In genomic region chr22:38870791-38871359, GRCh38 we compare ENCODE assay signal across 8 cellular contexts. TPM values are rescaled to one million over a fixed set of nuclear protein-coding genes. Genes with fewer than 3 reads are reported as not detected.
DNase-seq lines count a peak whose midpoint lies in the region; ATAC-seq and TF ChIP-seq lines count a peak whose summit lies in the region.

No MANE protein-coding gene starts in this region.

- H3K27me3 ChIP-seq in mesenchymal stem cell (ENCODE audit: control insufficient read depth in 1 of 2, insufficient read depth in 1 of 2, low read length in 2 of 2) (peaks cover 5 to 11% of the 10 kb centered on the region in 2 experiments), upper lobe of right lung (no peaks in the 10 kb centered on the region)

- H3K23ac ChIP-seq in mesenchymal stem cell (ENCODE audit: low read length in 2 of 2) = no peak overlapping the region

- H3K9me3 ChIP-seq in mesenchymal stem cell (ENCODE audit: control insufficient read depth, low read length) (no peaks in the 10 kb centered on the region), upper lobe of right lung (no peaks in the 10 kb centered on the region)

- H3K4ac ChIP-seq in mesenchymal stem cell (ENCODE audit: low read depth in 1 of 2, low read length in 2 of 2) = peak overlapping the region in 1 of 2 experiments; percentile 40

- no peak overlapping the region for H2AFZ ChIP-seq in mesenchymal stem cell (ENCODE audit: low read depth, low read length)

- TF ChIP-seq CTCF in brain (conservative IDR thresholded peaks at IDR 0.05) = no peak
- no peak for TF ChIP-seq CTCF in upper lobe of right lung (IDR thresholded peaks at IDR 0.05)
- no peak for TF ChIP-seq CTCF in GM13976 (IDR thresholded peaks at IDR 0.05; ENCODE audit: borderline replicate concordance, control extremely low read depth, extremely low read depth, insufficient read depth, missing control alignments)

- CTCF ChIA-PET in activated naive CD4-positive, alpha-beta T cell treated with anti-CD3 and anti-CD28 coated beads for 36 hours (lab: Charles Lee) = interaction anchor here (0.6 to 3.9 kb wide), 30 partner anchors 10 to 448 kb away, joined by 3 to 51 read pairs (median 5); partner anchors contain the start of genes APOBEC3B, NPTXR and RPL3

- H3K4me3 Mint-ChIP-seq in activated naive CD4-positive, alpha-beta T cell treated with anti-CD3 and anti-CD28 coated beads for 36 hours = peak overlapping the region; percentile 96
- H3K4me3 Mint-ChIP-seq in brain = peak overlapping the region; percentile 92 to 97 (median 93)

- H3K79me1 ChIP-seq in mesenchymal stem cell (replicated peaks; ENCODE audit: low read length, poor library complexity, severe bottlenecking) = peaks cover 31% of the 10 kb centered on the region

- peaks cover 29% of the 10 kb centered on the region for H3K36me3 Mint-ChIP-seq in activated naive CD4-positive, alpha-beta T cell treated with anti-CD3 and anti-CD28 coated beads for 36 hours (ENCODE audit: low read depth)
- peaks cover 7% of the 10 kb centered on the region for H3K36me3 Mint-ChIP-seq in brain

- in situ Hi-C loops in GM13976 (cut with MboI; ENCODE audit: low sequenced_read_pairs, unreplicated experiment) = loop anchor here (10.0 kb wide), 2 partner anchors 124 to 254 kb away; no protein-coding TSS in a partner anchor

- H2BK5ac ChIP-seq in mesenchymal stem cell (ENCODE audit: low read depth, low read length, poor library complexity, severe bottlenecking) = no peak overlapping the region

- H3K4me1 Mint-ChIP-seq in activated naive CD4-positive, alpha-beta T cell treated with anti-CD3 and anti-CD28 coated beads for 36 hours (ENCODE audit: low read depth) = peaks cover 63% of the 10 kb centered on the region
- H3K4me1 Mint-ChIP-seq in brain = peaks cover 47% of the 10 kb centered on the region

- no peak overlapping the region for H2BK12ac ChIP-seq in mesenchymal stem cell (ENCODE audit: low read length in 2 of 2)

- H3K9ac ChIP-seq in mesenchymal stem cell (ENCODE audit: low read length) = peak overlapping the region; percentile 89

- H3K4me3 ChIP-seq in mesenchymal stem cell (ENCODE audit: insufficient read depth in 1 of 2, low read depth in 1 of 2, low read length in 2 of 2) (peak overlapping the region; percentile 80 to 85), upper lobe of right lung (peak overlapping the region; percentile 62)

- H3K14ac ChIP-seq in mesenchymal stem cell (ENCODE audit: low read length in 2 of 2) = no peak overlapping the region

- no peak for ATAC-seq in upper lobe of right lung
- ATAC-seq in GM19452 (IDR thresholded peaks at IDR 0.05; ENCODE audit: unreplicated experiment) = no peak
- no peak for ATAC-seq in HG03175 (IDR thresholded peaks at IDR 0.05; ENCODE audit: unreplicated experiment)

- intact Hi-C loops in activated naive CD4-positive, alpha-beta T cell treated with anti-CD3 and anti-CD28 coated beads for 36 hours (cut with micrococcal nuclease) = loop anchor here (1.0 to 5.0 kb wide), 4 partner anchors 132 to 1036 kb away; partner anchors contain the start of gene ATF4
- intact Hi-C loops in upper lobe of right lung (cut with DNase I) = loop anchor here (10.0 kb wide), 1 partner anchor 134 kb away; no protein-coding TSS in a partner anchor

- H2BK120ac ChIP-seq in mesenchymal stem cell (ENCODE audit: low read depth, low read length) = peak overlapping the region; percentile 29

- peak overlapping the region; percentile 11 for H2AK5ac ChIP-seq in mesenchymal stem cell (ENCODE audit: low read length, severe bottlenecking)

- peak overlapping the region; percentile 76 for H4K8ac ChIP-seq in mesenchymal stem cell (ENCODE audit: low read length)

- H3K27me3 Mint-ChIP-seq in activated naive CD4-positive, alpha-beta T cell treated with anti-CD3 and anti-CD28 coated beads for 36 hours (ENCODE audit: low read depth) = no peaks in the 10 kb centered on the region
- peaks cover 29% of the 10 kb centered on the region for H3K27me3 Mint-ChIP-seq in brain

- peak overlapping the region in 1 of 2 experiments; percentile 23 for H3K18ac ChIP-seq in mesenchymal stem cell (ENCODE audit: low read depth in 1 of 2, low read length in 2 of 2)

- peaks cover 14% of the 10 kb centered on the region for H3K4me1 ChIP-seq in mesenchymal stem cell (ENCODE audit: control insufficient read depth, insufficient read depth, low read depth, low read length)
- peaks cover 33% of the 10 kb centered on the region for H3K4me1 ChIP-seq in upper lobe of right lung

- H3K27ac Mint-ChIP-seq in activated naive CD4-positive, alpha-beta T cell treated with anti-CD3 and anti-CD28 coated beads for 36 hours = peak overlapping the region; percentile 94
- H3K27ac Mint-ChIP-seq in brain = peak overlapping the region; percentile 74 to 95 (median 94)

- H3K27ac ChIP-seq in mesenchymal stem cell (ENCODE audit: low read length, poor library complexity, severe bottlenecking) (peak overlapping the region; percentile 26), upper lobe of right lung (peak overlapping the region; percentile 73)

- H4K91ac ChIP-seq in mesenchymal stem cell (ENCODE audit: low read length) = peak overlapping the region; percentile 77

- 46% methylated on average over 2 of the region's 2 CpGs for WGBS in mesenchymal stem cell

- H2BK15ac ChIP-seq in mesenchymal stem cell (ENCODE audit: low read depth, poor library complexity, severe bottlenecking) = peak overlapping the region; percentile 55

- no peak for DNase-seq in activated naive CD4-positive, alpha-beta T cell treated with anti-CD3 and anti-CD28 coated beads for 36 hours
- no peak for DNase-seq in activated naive CD4-positive, alpha-beta T cell treated with anti-CD3 and anti-CD28 coated beads, Interleukin-2, amount 50 U/mL, for 16 hours
- DNase-seq in mesenchymal stem cell (no peak), upper lobe of right lung (no peak), GM13976 (ENCODE audit: low spot score) (no peak)

- peaks cover 2% of the 10 kb centered on the region for H3K9me3 Mint-ChIP-seq in activated naive CD4-positive, alpha-beta T cell treated with anti-CD3 and anti-CD28 coated beads for 36 hours
- peaks cover 0 to 8% (median 0%) of the 10 kb centered on the region in 5 experiments for H3K9me3 Mint-ChIP-seq in brain

- H3K4me2 ChIP-seq in mesenchymal stem cell (ENCODE audit: low read length, poor library complexity, severe bottlenecking) = peak overlapping the region; percentile 86

- peaks cover 33 to 34% of the 10 kb centered on the region in 2 experiments for H3K36me3 ChIP-seq in mesenchymal stem cell (ENCODE audit: control insufficient read depth in 1 of 2, insufficient read depth in 2 of 2, low read depth in 1 of 2, low read length in 2 of 2)
- peaks cover 31% of the 10 kb centered on the region for H3K36me3 ChIP-seq in upper lobe of right lung

RNA-seq across cellular contexts. Expression of gene CBX6, which starts 1.1 kb away (rescaled TPM):
- total RNA-seq in activated naive CD4-positive, alpha-beta T cell treated with anti-CD3 and anti-CD28 coated beads for 36 hours = 10 to 100 TPM; 91.4 to 93.5 TPM
- 64.4 TPM for polyA plus RNA-seq in brain (ENCODE audit: insufficient read depth, low read depth, low replicate concordance)
- 39.2 TPM for polyA plus RNA-seq in mesenchymal stem cell (2013, experiment 1 of 2)
- 38.5 TPM for polyA plus RNA-seq in mesenchymal stem cell (2013, experiment 2 of 2)
- 61.6 TPM for total RNA-seq in upper lobe of right lung

RNA-seq across cellular contexts. Expression of gene NPTXR, which starts 27.0 kb away (rescaled TPM):
- total RNA-seq in activated naive CD4-positive, alpha-beta T cell treated with anti-CD3 and anti-CD28 coated beads for 36 hours = 1 to 10 TPM; 1.4 to 1.5 TPM
- polyA plus RNA-seq in brain (ENCODE audit: insufficient read depth, low read depth, low replicate concordance) = 120 TPM
- polyA plus RNA-seq in mesenchymal stem cell (2013, experiment 1 of 2) = 1.9 TPM
- 1.9 TPM for polyA plus RNA-seq in mesenchymal stem cell (2013, experiment 2 of 2)
- total RNA-seq in upper lobe of right lung = 6.3 TPM
